ENCODE assay signal across 16 cellular contexts in genomic region chr6:150753404-150754184, GRCh38.
DNase-seq lines count a peak whose midpoint lies in the region; ATAC-seq, FAIRE-seq and TF ChIP-seq lines count a peak whose summit lies in the region.
"Had no signal": no experiment of that assay in that cellular context is flagged by ENCODE, and none has a peak within 500 bp of the region (broad histone marks: within the 10 kb centered on the region; RNA-seq: fewer than 3 reads in every experiment).

No MANE protein-coding gene starts in this region.

- 0 out of 2 replicates have a peak, but pooled peaks have one; percentile 9 for TF ChIP-seq RAD21 in Ishikawa (IDR thresholded peaks at IDR 0.05; ENCODE audit: low read depth)

- H3K27ac Mint-ChIP-seq in brain (peak overlapping the region; percentile 3 to 98 (median 78)), naive B cell (peak overlapping the region in 4 of 6 donors; percentile 23 to 96 (median 78))
- H3K27ac Mint-ChIP-seq in activated CD8-positive, alpha-beta T cell treated with anti-CD3 and anti-CD28 coated beads, Interleukin-2, amount 10 ng/mL, durations not matched to agents 7 days and 5 days, result no peak overlapping the region
- H3K27ac Mint-ChIP-seq: activated T-cell treated with anti-CD3 and anti-CD28 coated beads, Interleukin-2, amount 50 U/mL, for 72 hours; HFFc6; natural killer cell had no signal

- H3K4me3 Mint-ChIP-seq in brain (peak overlapping the region; percentile 65 to 83 (median 80)), naive B cell (peak overlapping the region in 1 of 8 donors; percentile 52)
- H3K4me3 Mint-ChIP-seq in activated CD8-positive, alpha-beta T cell treated with anti-CD3 and anti-CD28 coated beads, Interleukin-2, amount 10 ng/mL, durations not matched to agents 7 days and 5 days, result no peak overlapping the region
- H3K4me3 Mint-ChIP-seq: activated T-cell treated with anti-CD3 and anti-CD28 coated beads, Interleukin-2, amount 50 U/mL, for 72 hours; HFFc6; natural killer cell had no signal

- H3K36me3 ChIP-seq in A673 (ENCODE audit: insufficient read depth, low read length, poor library complexity, severe bottlenecking), result no peaks in the 10 kb centered on the region
- H3K36me3 ChIP-seq: ascending aorta, transverse colon had no signal

- H3K4me1 Mint-ChIP-seq in brain (peaks cover 56% of the 10 kb centered on the region), naive B cell (peaks cover 25 to 33% (median 32%) of the 10 kb centered on the region in 3 donors)
- no peaks in the 10 kb centered on the region for H3K4me1 Mint-ChIP-seq in activated CD8-positive, alpha-beta T cell treated with anti-CD3 and anti-CD28 coated beads, Interleukin-2, amount 10 ng/mL, durations not matched to agents 7 days and 5 days (ENCODE audit: low read depth)
- H3K4me1 Mint-ChIP-seq: natural killer cell had no signal

- no peak for ATAC-seq in naive B cell (ENCODE audit: low read depth in 2 of 2)
- no peak for ATAC-seq in activated CD8-positive, alpha-beta T cell treated with anti-CD3 and anti-CD28 coated beads, Interleukin-2, amount 10 ng/mL, durations not matched to agents 7 days and 5 days
- ATAC-seq: activated T-cell treated with anti-CD3 and anti-CD28 coated beads, Interleukin-2, amount 50 U/mL, for 72 hours had no signal

- peak overlapping the region; percentile 6 for H3K4me3 ChIP-seq in A673 (ENCODE audit: low read depth, low read length, poor library complexity, severe bottlenecking)
- H3K4me3 ChIP-seq: ascending aorta, transverse colon had no signal

- TF ChIP-seq EP300 in Ishikawa (IDR thresholded peaks at IDR 0.05; ENCODE audit: borderline replicate concordance), result peak; percentile 70; the same call in 1 of the 2 replicates

- intact Hi-C loops in A673 (cut with micrococcal nuclease; ENCODE audit: unreplicated experiment), result no loop called here

- CTCF ChIA-PET in A673 (lab: Charles Lee), result no interaction called here
- CTCF ChIA-PET in activated CD8-positive, alpha-beta T cell treated with anti-CD3 and anti-CD28 coated beads, Interleukin-2, amount 10 ng/mL, durations not matched to agents 7 days and 5 days (lab: Charles Lee), result no interaction called here

- FAIRE-seq in HTR-8/SVneo (lab: Jason Lieb, UNC), result no peak

- TF ChIP-seq CTCF in A673 (conservative IDR thresholded peaks at IDR 0.05; ENCODE audit: low read depth, low read length), result no peak
- TF ChIP-seq CTCF in brain (conservative IDR thresholded peaks at IDR 0.05), result no peak

- peaks cover 6% of the 10 kb centered on the region for H3K27me3 Mint-ChIP-seq in brain
- H3K27me3 Mint-ChIP-seq in naive B cell, result no peaks in the 10 kb centered on the region
- H3K27me3 Mint-ChIP-seq in activated CD8-positive, alpha-beta T cell treated with anti-CD3 and anti-CD28 coated beads, Interleukin-2, amount 10 ng/mL, durations not matched to agents 7 days and 5 days (ENCODE audit: low read depth), result no peaks in the 10 kb centered on the region

- H3K4me1 ChIP-seq in A673 (ENCODE audit: insufficient read depth, low read length, poor library complexity, severe bottlenecking), result peaks cover 44% of the 10 kb centered on the region
- H3K4me1 ChIP-seq: ascending aorta had no signal

- no TSS peak for BruUV-seq in A673 (replicated peaks; lab: Mats Ljungman, UMichigan)

- DNase-seq in A673 (ENCODE audit: low spot score) (peak; percentile 82), naive B cell (no peak), SK-N-DZ (ENCODE audit: low spot score) (no peak), HTR-8/SVneo (ENCODE audit: insufficient read length, low spot score) (no peak)
- DNase-seq in activated CD8-positive, alpha-beta T cell treated with anti-CD3 and anti-CD28 coated beads, Interleukin-2, amount 10 ng/mL, durations not matched to agents 7 days and 5 days, result no peak
- DNase-seq in NK-92 treated with Interleukin-12 subunit alpha and Interleukin-12 subunit beta, amount 100 ng/mL, for 24 hours (lab: John Stamatoyannopoulos, UW), result no peak
- DNase-seq: activated T-cell treated with anti-CD3 and anti-CD28 coated beads, Interleukin-2, amount 50 U/mL, for 72 hours; DMS79; HFFc6; natural killer cell; NCI-H510A; SHP77 treated with DMSO at 0.1 percent for 48 hours; transverse colon had no signal

- peak overlapping the region; percentile 21 for H3K27ac ChIP-seq in A673 (ENCODE audit: low read depth, low read length, poor library complexity, severe bottlenecking)
- H3K27ac ChIP-seq: ascending aorta, transverse colon had no signal

- no peaks in the 10 kb centered on the region for H3K27me3 ChIP-seq in A673 (replicated peaks; ENCODE audit: insufficient read depth, low read depth, low read length, poor library complexity)
- H3K27me3 ChIP-seq: ascending aorta, transverse colon had no signal

- H3K9me3 Mint-ChIP-seq in brain, result peaks cover 0 to 4% (median 0%) of the 10 kb centered on the region in 5 experiments
- peaks cover 0 to 3% (median 0%) of the 10 kb centered on the region in 7 donors for H3K9me3 Mint-ChIP-seq in naive B cell
- no peaks in the 10 kb centered on the region for H3K9me3 Mint-ChIP-seq in activated CD8-positive, alpha-beta T cell treated with anti-CD3 and anti-CD28 coated beads, Interleukin-2, amount 10 ng/mL, durations not matched to agents 7 days and 5 days (ENCODE audit: insufficient read depth)
- H3K9me3 Mint-ChIP-seq: activated T-cell treated with anti-CD3 and anti-CD28 coated beads, Interleukin-2, amount 50 U/mL, for 72 hours; HFFc6; natural killer cell had no signal

- POLR2A ChIA-PET in A673 (lab: Charles Lee; ENCODE audit: low non-redundant PET), result no interaction called here
- POLR2A ChIA-PET in activated CD8-positive, alpha-beta T cell treated with anti-CD3 and anti-CD28 coated beads, Interleukin-2, amount 10 ng/mL, durations not matched to agents 7 days and 5 days (lab: Charles Lee), result no interaction called here

- no peaks in the 10 kb centered on the region for H3K9me3 ChIP-seq in A673 (ENCODE audit: low read depth, low read length, poor library complexity, severe bottlenecking)
- H3K9me3 ChIP-seq: ascending aorta, transverse colon had no signal

- H3K36me3 Mint-ChIP-seq in brain (peaks cover 8% of the 10 kb centered on the region), naive B cell (peaks cover 9 to 12% of the 10 kb centered on the region in 2 donors)
- no peaks in the 10 kb centered on the region for H3K36me3 Mint-ChIP-seq in activated CD8-positive, alpha-beta T cell treated with anti-CD3 and anti-CD28 coated beads, Interleukin-2, amount 10 ng/mL, durations not matched to agents 7 days and 5 days (ENCODE audit: low read depth)
- H3K36me3 Mint-ChIP-seq: natural killer cell had no signal

TF ChIP-seq in Ishikawa, 13 proteins besides CTCF, POLR2A, EP300 and RAD21:
- TF ChIP-seq TAF1 (IDR thresholded peaks at IDR 0.05; ENCODE audit: low read depth), result no peak; the same call in 1 of the 2 replicates
- peak; percentile 58; the same call in 1 of the 2 replicates for TF ChIP-seq FOXM1 (IDR thresholded peaks at IDR 0.05; ENCODE audit: borderline replicate concordance, low read depth)
- TF ChIP-seq YY1 (IDR thresholded peaks at IDR 0.05; ENCODE audit: low read depth), result peak; percentile 45; the same call in 1 of the 2 replicates
- peak; percentile 34; the same call in 1 of the 2 replicates for TF ChIP-seq NFIC (IDR thresholded peaks at IDR 0.05)
- no peak for TF ChIP-seq EGR1 (IDR thresholded peaks at IDR 0.05)
- peak; percentile 78 for TF ChIP-seq TCF12 (IDR thresholded peaks at IDR 0.05; ENCODE audit: low read depth)
- 0 out of 2 replicates have a peak, but pooled peaks have one; percentile 17 for TF ChIP-seq ZBTB7A (IDR thresholded peaks at IDR 0.05; ENCODE audit: low read depth)
- peak; percentile 58 for TF ChIP-seq MAX (IDR thresholded peaks at IDR 0.05)
- peak; percentile 79 for TF ChIP-seq TEAD4 (IDR thresholded peaks at IDR 0.05)
